In genomic region chrX:345020-345925, GRCh38 we compare ENCODE assay signal across 20 cellular contexts. TPM values are rescaled to one million over a fixed set of nuclear protein-coding genes. Genes with fewer than 3 reads are reported as not detected.
DNase-seq lines count a peak whose midpoint lies in the region; ATAC-seq and TF ChIP-seq lines count a peak whose summit lies in the region.
"Had no signal": no experiment of that assay in that cellular context is flagged by ENCODE, and none has a peak within 500 bp of the region (broad histone marks: within the 10 kb centered on the region; RNA-seq: fewer than 3 reads in every experiment).

No MANE protein-coding gene starts in this region.

- H3K4me1 ChIP-seq in heart left ventricle (peaks cover 0 to 13% (median 5%) of the 10 kb centered on the region in 12 donors), mucosa of descending colon (ENCODE audit: low read depth) (no peaks in the 10 kb centered on the region)
- H3K4me1 ChIP-seq: BE2C, HAP-1 had no signal

- 94 to 96% (median 95%) methylated on average over 45 to 63 of the region's 63 CpGs for WGBS in heart left ventricle, 4 donors

- peaks cover 3% of the 10 kb centered on the region for H3K9me3 Mint-ChIP-seq in stimulated activated memory B cell treated with anti-CD40 and anti-IgM and Interleukin-4, amounts not matched to agents 10 μg/mL and 1 μg/mL and 100 μg/mL, for 72 hours
- no peaks in the 10 kb centered on the region for H3K9me3 Mint-ChIP-seq in immature natural killer cell

- H3K36me3 Mint-ChIP-seq in stimulated activated memory B cell treated with anti-CD40 and anti-IgM and Interleukin-4, amounts not matched to agents 10 μg/mL and 1 μg/mL and 100 μg/mL, for 72 hours: peaks cover 40% of the 10 kb centered on the region
- no peaks in the 10 kb centered on the region for H3K36me3 Mint-ChIP-seq in immature natural killer cell

- intact Hi-C loops in heart left ventricle (cut with DNase I): no loop called here
- intact Hi-C loops in mucosa of descending colon (cut with DNase I, micrococcal nuclease): no loop called here

- no peaks in the 10 kb centered on the region for H3K27me3 Mint-ChIP-seq in stimulated activated memory B cell treated with anti-CD40 and anti-IgM and Interleukin-4, amounts not matched to agents 10 μg/mL and 1 μg/mL and 100 μg/mL, for 72 hours
- H3K27me3 Mint-ChIP-seq in immature natural killer cell (ENCODE audit: low read depth in 3 of 3): no peaks in the 10 kb centered on the region
- H3K27me3 Mint-ChIP-seq: CD4-positive, alpha-beta memory T cell had no signal

- no peaks in the 10 kb centered on the region for H3K4me1 Mint-ChIP-seq in stimulated activated memory B cell treated with anti-CD40 and anti-IgM and Interleukin-4, amounts not matched to agents 10 μg/mL and 1 μg/mL and 100 μg/mL, for 72 hours
- H3K4me1 Mint-ChIP-seq in immature natural killer cell: no peaks in the 10 kb centered on the region

- DNase-seq in activated gamma-delta T cell (lab: John Stamatoyannopoulos, UW) (peak; percentile 15), activated gamma-delta T cell treated with Interleukin-2 at 50 U/mL for 16 hours (no peak), heart left ventricle (peak in 3 of 5 donors; percentile 18 to 50 (median 19)), mucosa of descending colon (peak in 2 of 3 donors; percentile 15 to 24), NCI-H2227 (lab: John Stamatoyannopoulos, UW; ENCODE audit: unreplicated experiment) (no peak), erythroblast (lab: John Stamatoyannopoulos, UW) (no peak), immature natural killer cell (no peak)
- DNase-seq: 8988T; BE2C; Calu3; CD4-positive, alpha-beta memory T cell; DMS53; NCI-H1105 treated with DMSO at 0.1 percent for 48 hours; NCI-H187 treated with DMSO at 0.1 percent for 48 hours; NCI-H446 treated with DMSO at 0.1 percent for 48 hours; OCI-M1; RPMI8226 had no signal

- ATAC-seq in heart left ventricle (no peak), mucosa of descending colon (no peak)
- ATAC-seq in stimulated activated memory B cell treated with anti-CD40 and anti-IgM and Interleukin-4, amounts not matched to agents 10 μg/mL and 1 μg/mL and 100 μg/mL, for 72 hours: peak; percentile 25

- H3K27ac ChIP-seq in heart left ventricle: no peak overlapping the region
- H3K27ac ChIP-seq: HL-60 had no signal

- H3K27ac Mint-ChIP-seq in stimulated activated memory B cell treated with anti-CD40 and anti-IgM and Interleukin-4, amounts not matched to agents 10 μg/mL and 1 μg/mL and 100 μg/mL, for 72 hours: no peak overlapping the region
- H3K27ac Mint-ChIP-seq in immature natural killer cell: no peak overlapping the region
- H3K27ac Mint-ChIP-seq: CD4-positive, alpha-beta memory T cell had no signal

- no peak overlapping the region for H3K4me3 ChIP-seq in heart left ventricle
- no peak overlapping the region for H3K4me3 ChIP-seq in mucosa of descending colon
- H3K4me3 ChIP-seq: HAP-1 had no signal

- no peak overlapping the region for H3K4me3 Mint-ChIP-seq in stimulated activated memory B cell treated with anti-CD40 and anti-IgM and Interleukin-4, amounts not matched to agents 10 μg/mL and 1 μg/mL and 100 μg/mL, for 72 hours
- no peak overlapping the region for H3K4me3 Mint-ChIP-seq in immature natural killer cell
- H3K4me3 Mint-ChIP-seq: CD4-positive, alpha-beta memory T cell had no signal

- no peaks in the 10 kb centered on the region for H3K27me3 ChIP-seq in heart left ventricle
- H3K27me3 ChIP-seq: BE2C had no signal

- TF ChIP-seq CTCF in heart left ventricle (IDR thresholded peaks at IDR 0.05) (no peak), mucosa of descending colon (IDR thresholded peaks at IDR 0.05) (no peak)

- TF ChIP-seq POLR2A in heart left ventricle (IDR thresholded peaks at IDR 0.05): no peak
- no peak for TF ChIP-seq POLR2A in erythroblast (IDR thresholded peaks at IDR 0.05; ENCODE audit: low read length)

- H3K36me3 ChIP-seq in heart left ventricle: peaks cover 0 to 35% (median 16%) of the 10 kb centered on the region in 9 donors
- H3K36me3 ChIP-seq in mucosa of descending colon (ENCODE audit: low read depth): no peaks in the 10 kb centered on the region
- H3K36me3 ChIP-seq: BE2C had no signal

- H3K9me3 ChIP-seq in heart left ventricle: no peaks in the 10 kb centered on the region
- H3K9me3 ChIP-seq in mucosa of descending colon: no peaks in the 10 kb centered on the region
- H3K9me3 ChIP-seq: BE2C, HAP-1 had no signal

RNA-seq across cellular contexts. Expression of gene GTPBP6, which starts 26.7 kb away (rescaled TPM):
- total RNA-seq in heart left ventricle (10 to 100 TPM; 31.3 to 71.5 (median 47.5) TPM), mucosa of descending colon (10 to 100 TPM; 49.8 to 55.8 (median 54.1) TPM)
- polyA plus RNA-seq in heart left ventricle (100 to 1,000 TPM in 1 of 2 donors, 10 to 100 TPM in 1; 50.6 to 102 TPM), immature natural killer cell (10 to 100 TPM; 37.2 to 44.1 (median 41.4) TPM)

RNA-seq across cellular contexts. Expression of gene PPP2R3B, which starts 41.4 kb away (rescaled TPM):
- total RNA-seq in heart left ventricle (100 to 1,000 TPM in 8 of 9 donors, 10 to 100 TPM in 1; 98.3 to 186 (median 113) TPM), mucosa of descending colon (10 to 100 TPM in 2 of 3 donors, 1 to 10 TPM in 1; 9.2 to 11.6 (median 11.2) TPM)
- polyA plus RNA-seq in heart left ventricle (100 to 1,000 TPM in 1 of 2 donors, 10 to 100 TPM in 1; 60.9 to 181 TPM), immature natural killer cell (1 to 10 TPM; 2.8 to 5.1 (median 4.2) TPM)

Comparison
In these comparisons a context has a peak if more than half of its experiments do, and no peak if none do; other contexts are left out.
1. DNase-seq: peak in activated gamma-delta T cell (single experiment), heart left ventricle (3 of 5) and mucosa of descending colon (2 of 3); none in activated gamma-delta T cell treated with Interleukin-2 at 50 U/mL for 16 hours (single experiment), NCI-H2227 (single experiment), erythroblast (0 of 2) and immature natural killer cell (0 of 3).
2. RNA of gene PPP2R3B, which starts 41.4 kb away (total RNA-seq): 98.3 to 186 TPM in heart left ventricle; 9.2 to 11.6 TPM in mucosa of descending colon; every median in the first group is over 4 times any median in the second.